Comparison of ENCODE assay signal across 19 cellular contexts in the genomic region with DNA sequence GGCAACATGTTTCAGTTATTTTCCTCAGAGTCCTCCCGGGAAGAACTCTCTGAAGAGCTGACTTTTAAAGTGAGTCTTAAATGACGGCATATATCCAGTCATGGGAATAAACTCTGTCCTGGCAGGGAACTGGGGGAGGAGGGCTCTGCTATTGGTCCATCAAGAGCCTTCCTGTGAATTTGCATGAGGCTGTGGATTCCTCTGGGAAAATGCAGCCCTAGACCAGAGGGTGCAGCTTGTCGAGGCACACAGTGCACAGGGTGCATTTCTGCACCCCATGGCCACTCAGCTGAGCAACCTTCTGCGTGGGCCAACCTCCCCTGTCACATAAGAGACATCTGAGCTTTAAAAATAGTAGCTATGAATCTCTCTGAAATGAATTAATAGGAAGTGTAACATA.
DNase-seq lines count a peak whose midpoint lies in the region; TF ChIP-seq lines count a peak whose summit lies in the region.
"Had no signal": no experiment of that assay in that cellular context is flagged by ENCODE, and none has a peak within 500 bp of the region (broad histone marks: within the 10 kb centered on the region; RNA-seq: fewer than 3 reads in every experiment).

No MANE protein-coding gene starts in this region.

- H2AFZ ChIP-seq in SK-N-SH (ENCODE audit: low read depth): no peak overlapping the region

- H3K9me3 Mint-ChIP-seq in HFFc6: no peaks in the 10 kb centered on the region

- H3F3A ChIP-seq in SK-N-SH (replicated peaks; ENCODE audit: insufficient read depth): no peaks in the 10 kb centered on the region

- CTCF ChIA-PET in SK-N-SH (lab: Yijun Ruan, JAX): interaction anchor here (0.7 kb wide), 1 partner anchor 648 kb away, joined by 3 read pairs; no protein-coding TSS in a partner anchor

- no peaks in the 10 kb centered on the region for H3K36me3 Mint-ChIP-seq in HFFc6 (ENCODE audit: low read depth)
- H3K36me3 Mint-ChIP-seq: CD4-positive, alpha-beta memory T cell had no signal

- no peaks in the 10 kb centered on the region for H3K9me3 ChIP-seq in SK-N-SH
- H3K9me3 ChIP-seq: BLaER1, Caco-2 had no signal

- no peak overlapping the region for H3K27ac ChIP-seq in brain microvascular endothelial cell
- no peak overlapping the region for H3K27ac ChIP-seq in SK-N-SH (ENCODE audit: low read depth in 2 of 2, low read length in 1 of 2)
- H3K27ac ChIP-seq: BLaER1, HL-60 had no signal

- H3K9ac ChIP-seq in SK-N-SH: no peak overlapping the region
- H3K9ac ChIP-seq: BLaER1 had no signal

- POLR2A ChIA-PET in SK-N-SH (lab: Yijun Ruan, JAX): no interaction called here

- H3K36me3 ChIP-seq in brain microvascular endothelial cell (replicated peaks): no peaks in the 10 kb centered on the region
- H3K36me3 ChIP-seq in SK-N-SH (replicated peaks in 1 of 2; ENCODE audit: control insufficient read depth in 1 of 2, insufficient read depth in 2 of 2, low read length in 1 of 2): no peaks in the 10 kb centered on the region
- H3K36me3 ChIP-seq: BLaER1 had no signal

- no peaks in the 10 kb centered on the region for H3K4me1 ChIP-seq in SK-N-SH (ENCODE audit: control insufficient read depth in 1 of 2, insufficient read depth in 2 of 2, low read depth in 1 of 2, low read length in 1 of 2)
- H3K4me1 ChIP-seq: BLaER1, Caco-2 had no signal

- WGBS in SK-N-SH (ENCODE audit: low lambda C conversion rate): 48% methylated on average over 4 of the region's 4 CpGs

- no peak for TF ChIP-seq RAD21 in SK-N-SH (IDR thresholded peaks at IDR 0.05; ENCODE audit: low read length)

- peak overlapping the region; percentile 20; the same call in 1 of the 2 replicates for H3K4me3 Mint-ChIP-seq in HFFc6
- H3K4me3 Mint-ChIP-seq: CD4-positive, alpha-beta memory T cell had no signal

- no peak for TF ChIP-seq EP300 in SK-N-SH (IDR thresholded peaks at IDR 0.05; ENCODE audit: borderline replicate concordance in 1 of 2, low read depth in 1 of 2, low read length in 1 of 2)

- H3K27ac Mint-ChIP-seq in HFFc6: no peak overlapping the region
- H3K27ac Mint-ChIP-seq: CD4-positive, alpha-beta memory T cell had no signal

- H3K27me3 ChIP-seq in brain microvascular endothelial cell (replicated peaks) (no peaks in the 10 kb centered on the region), SK-N-SH (ENCODE audit: insufficient read depth) (no peaks in the 10 kb centered on the region)
- H3K27me3 ChIP-seq: BLaER1 had no signal

- no peaks in the 10 kb centered on the region for H3K9me2 ChIP-seq in SK-N-SH

- H3K4me1 Mint-ChIP-seq in HFFc6 (ENCODE audit: low read depth): peaks cover 26% of the 10 kb centered on the region
- H3K4me1 Mint-ChIP-seq: CD4-positive, alpha-beta memory T cell had no signal

- H3K4me3 ChIP-seq in brain microvascular endothelial cell (ENCODE audit: low read depth, low read length) (no peak overlapping the region), SK-N-SH (ENCODE audit: low read depth in 2 of 2, low read length in 1 of 2) (no peak overlapping the region)
- H3K4me3 ChIP-seq: BLaER1 had no signal

- in situ Hi-C loops in brain microvascular endothelial cell (cut with HindIII; ENCODE audit: low pct_ligation_motif_present, low sequenced_read_pairs): no loop called here

- no peak for DNase-seq in HFFc6
- DNase-seq in brain microvascular endothelial cell: peak; percentile 27
- peak; percentile 7 for DNase-seq in iPS-NIHi11 (ENCODE audit: low spot score)
- no peak for DNase-seq in SK-N-SH
- no peak for DNase-seq in SHP77 treated with DMSO at 0.1 percent for 48 hours (lab: John Stamatoyannopoulos, UW)
- no peak for DNase-seq in T-helper 1 cell
- DNase-seq in activated CD4-positive, alpha-beta T cell treated with anti-CD3 and anti-CD28 coated beads for 1 hour: no peak
- DNase-seq: Caco-2; CD4-positive, alpha-beta memory T cell; DMS 273 treated with DMSO at 0.1 percent for 48 hours; DMS79 treated with DMSO at 0.1 percent for 48 hours; KG1; NCI-H1092 treated with DMSO at 0.1 percent for 48 hours; NCI-H1436 treated with DMSO at 0.1 percent for 48 hours; NCI-H1930; NCI-H774; NK-92 treated with Interleukin-12 subunit alpha and Interleukin-12 subunit beta, amount 100 ng/mL, for 24 hours had no signal

- H3K79me2 ChIP-seq in SK-N-SH (ENCODE audit: insufficient read depth): no peaks in the 10 kb centered on the region

- H3K4me2 ChIP-seq in SK-N-SH: no peak overlapping the region
- H3K4me2 ChIP-seq: BLaER1 had no signal

- H4K20me1 ChIP-seq in SK-N-SH (ENCODE audit: insufficient read depth): no peaks in the 10 kb centered on the region
- H4K20me1 ChIP-seq: BLaER1 had no signal

- H3K27me3 Mint-ChIP-seq in HFFc6 (ENCODE audit: insufficient read depth): 0 out of 2 replicates have a peak, but pooled peaks cover 1% of the 10 kb centered on the region
- H3K27me3 Mint-ChIP-seq: CD4-positive, alpha-beta memory T cell had no signal

- TF ChIP-seq CTCF in HFFc6 (IDR thresholded peaks at IDR 0.05): no peak
- TF ChIP-seq CTCF in brain microvascular endothelial cell (IDR thresholded peaks at IDR 0.05; ENCODE audit: low read depth, low read length, missing control alignments): no peak
- TF ChIP-seq CTCF in SK-N-SH (IDR thresholded peaks at IDR 0.05): no peak

TF ChIP-seq in SK-N-SH, 30 proteins besides CTCF, POLR2A, EP300 and RAD21:
- TF ChIP-seq GATA2 (CRISPR knock-in tag; IDR thresholded peaks at IDR 0.05): no peak
- TF ChIP-seq, protein P1, sequence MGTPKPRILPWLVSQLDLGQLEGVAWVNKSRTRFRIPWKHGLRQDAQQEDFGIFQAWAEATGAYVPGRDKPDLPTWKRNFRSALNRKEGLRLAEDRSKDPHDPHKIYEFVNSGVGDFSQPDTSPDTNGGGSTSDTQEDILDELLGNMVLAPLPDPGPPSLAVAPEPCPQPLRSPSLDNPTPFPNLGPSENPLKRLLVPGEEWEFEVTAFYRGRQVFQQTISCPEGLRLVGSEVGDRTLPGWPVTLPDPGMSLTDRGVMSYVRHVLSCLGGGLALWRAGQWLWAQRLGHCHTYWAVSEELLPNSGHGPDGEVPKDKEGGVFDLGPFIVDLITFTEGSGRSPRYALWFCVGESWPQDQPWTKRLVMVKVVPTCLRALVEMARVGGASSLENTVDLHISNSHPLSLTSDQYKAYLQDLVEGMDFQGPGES (IDR thresholded peaks at IDR 0.05; ENCODE audit: low read depth, low read length): no peak
- no peak for TF ChIP-seq MEF2A (IDR thresholded peaks at IDR 0.05; ENCODE audit: borderline replicate concordance, low read depth)

Comparison
In these comparisons a context has a peak if more than half of its experiments do, and no peak if none do; other contexts are left out.
1. DNase-seq: peak in brain microvascular endothelial cell (single experiment) and iPS-NIHi11 (single experiment); none in HFFc6 (single experiment), SK-N-SH (single experiment), SHP77 treated with DMSO at 0.1 percent for 48 hours (single experiment), T-helper 1 cell (0 of 5) and activated CD4-positive, alpha-beta T cell treated with anti-CD3 and anti-CD28 coated beads for 1 hour (single experiment).